Comparison of ENCODE assay signal across 8 cellular contexts in genomic region chr3:11059090-11059798, GRCh38.
DNase-seq lines count a peak whose midpoint lies in the region; ATAC-seq and TF ChIP-seq lines count a peak whose summit lies in the region.

No MANE protein-coding gene starts in this region.

- H3K9me3 Mint-ChIP-seq in activated naive CD4-positive, alpha-beta T cell treated with anti-CD3 and anti-CD28 coated beads, Interleukin-2, amount 10 ng/mL, durations not matched to agents 7 days and 5 days = peaks cover 2% of the 10 kb centered on the region

- H3K9ac ChIP-seq in BLaER1 treated with 17β-estradiol and CSF1 and Interleukin-3, amounts not matched to agents 10 nM and 100 nM = 0 out of 22 replicates have a peak overlapping the region, but pooled peaks of 1 of the 11 experiments have one; percentile 12

- H3K27ac Mint-ChIP-seq in activated naive CD4-positive, alpha-beta T cell treated with anti-CD3 and anti-CD28 coated beads, Interleukin-2, amount 10 ng/mL, durations not matched to agents 7 days and 5 days = no peak overlapping the region

- ATAC-seq in GM18520 (IDR thresholded peaks at IDR 0.05; ENCODE audit: unreplicated experiment) = no peak

- H3K4me1 Mint-ChIP-seq in activated naive CD4-positive, alpha-beta T cell treated with anti-CD3 and anti-CD28 coated beads, Interleukin-2, amount 10 ng/mL, durations not matched to agents 7 days and 5 days = peaks cover 3% of the 10 kb centered on the region

- DNase-seq in GOT3 (lab: John Stamatoyannopoulos, UW) (peak; percentile 27), NCI-H69 (lab: John Stamatoyannopoulos, UW) (peak; percentile 75), cardiac muscle cell (ENCODE audit: low read depth in 1 of 2, low spot score in 1 of 2) (peak; percentile 79 to 80), renal cortical epithelial cell (ENCODE audit: low read depth) (peak; percentile 44)
- DNase-seq in activated naive CD4-positive, alpha-beta T cell treated with anti-CD3 and anti-CD28 coated beads, Interleukin-2, amount 10 ng/mL, durations not matched to agents 7 days and 5 days = peak; percentile 50
- DNase-seq in activated effector memory CD4-positive, alpha-beta T cell treated with anti-CD3 and anti-CD28 coated beads, Interleukin-2, amount 50 U/mL, for 16 hours = no peak

- peak; percentile 92 for TF ChIP-seq CTCF in cardiac muscle cell (IDR thresholded peaks at IDR 0.05; ENCODE audit: low read depth, low read length)

- no peaks in the 10 kb centered on the region for H3K27me3 ChIP-seq in BLaER1 treated with 17β-estradiol and CSF1 and Interleukin-3, amounts not matched to agents 10 nM and 100 nM
- H3K27me3 ChIP-seq in cardiac muscle cell = peaks cover 42% of the 10 kb centered on the region

- H4K20me1 ChIP-seq in BLaER1 treated with 17β-estradiol and CSF1 and Interleukin-3, amounts not matched to agents 10 nM and 100 nM = no peaks in the 10 kb centered on the region

- H3K4me3 ChIP-seq in BLaER1 treated with 17β-estradiol and CSF1 and Interleukin-3, amounts not matched to agents 10 nM and 100 nM = no peak overlapping the region
- no peak overlapping the region for H3K4me3 ChIP-seq in cardiac muscle cell

- H3K36me3 ChIP-seq in BLaER1 treated with 17β-estradiol and CSF1 and Interleukin-3, amounts not matched to agents 10 nM and 100 nM = no peaks in the 10 kb centered on the region
- H3K36me3 ChIP-seq in cardiac muscle cell = no peaks in the 10 kb centered on the region

- CTCF ChIA-PET in activated naive CD4-positive, alpha-beta T cell treated with anti-CD3 and anti-CD28 coated beads, Interleukin-2, amount 10 ng/mL, durations not matched to agents 7 days and 5 days (lab: Charles Lee) = interaction anchor here (1.1 to 3.9 kb wide), 18 partner anchors 11 to 592 kb away, joined by 3 to 39 read pairs (median 5); no protein-coding TSS in a partner anchor

- peaks cover 8 to 23% (median 14%) of the 10 kb centered on the region in 11 experiments for H3K9me3 ChIP-seq in BLaER1 treated with 17β-estradiol and CSF1 and Interleukin-3, amounts not matched to agents 10 nM and 100 nM (replicated peaks in 1 of 11)
- no peaks in the 10 kb centered on the region for H3K9me3 ChIP-seq in cardiac muscle cell (ENCODE audit: low read depth)

- H3K4me1 ChIP-seq in BLaER1 treated with 17β-estradiol and CSF1 and Interleukin-3, amounts not matched to agents 10 nM and 100 nM = peaks cover 11 to 30% (median 24%) of the 10 kb centered on the region in 10 experiments; a peak in 19 of 20 replicates
- no peaks in the 10 kb centered on the region for H3K4me1 ChIP-seq in cardiac muscle cell (ENCODE audit: low read depth)

- H3K36me3 Mint-ChIP-seq in activated naive CD4-positive, alpha-beta T cell treated with anti-CD3 and anti-CD28 coated beads, Interleukin-2, amount 10 ng/mL, durations not matched to agents 7 days and 5 days = no peaks in the 10 kb centered on the region

- no peak overlapping the region for H3K4me3 Mint-ChIP-seq in activated naive CD4-positive, alpha-beta T cell treated with anti-CD3 and anti-CD28 coated beads, Interleukin-2, amount 10 ng/mL, durations not matched to agents 7 days and 5 days

- peak overlapping the region; percentile 7 to 74 (median 50); a peak in 19 of 22 replicates for H3K4me2 ChIP-seq in BLaER1 treated with 17β-estradiol and CSF1 and Interleukin-3, amounts not matched to agents 10 nM and 100 nM

- peak overlapping the region in 5 of 11 experiments; percentile 5 to 36 (median 26); a peak in 5 of 22 replicates for H3K27ac ChIP-seq in BLaER1 treated with 17β-estradiol and CSF1 and Interleukin-3, amounts not matched to agents 10 nM and 100 nM
- H3K27ac ChIP-seq in cardiac muscle cell = no peak overlapping the region

- peaks cover 22% of the 10 kb centered on the region for H3K27me3 Mint-ChIP-seq in activated naive CD4-positive, alpha-beta T cell treated with anti-CD3 and anti-CD28 coated beads, Interleukin-2, amount 10 ng/mL, durations not matched to agents 7 days and 5 days
